Comparison of ENCODE assay signal across 27 cellular contexts in the genomic region with DNA sequence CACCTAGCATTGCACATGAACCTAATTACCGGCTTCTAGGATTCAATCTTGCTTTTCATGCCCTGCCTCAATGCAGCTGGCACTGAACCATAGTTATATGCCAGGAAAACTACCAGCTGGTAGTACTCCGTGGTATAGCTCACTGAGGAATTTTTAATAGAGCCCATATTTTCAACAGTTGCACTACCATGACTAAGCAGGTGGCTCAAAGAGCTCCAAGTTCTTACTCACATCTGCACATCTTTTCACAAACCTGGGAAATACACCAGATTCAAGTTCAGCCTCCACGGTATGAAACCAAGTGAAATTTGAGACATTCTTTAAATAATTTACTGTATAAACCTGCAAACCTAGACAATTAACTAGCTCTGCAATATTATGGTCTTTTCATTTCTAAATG.
DNase-seq lines count a peak whose midpoint lies in the region; ATAC-seq and TF ChIP-seq lines count a peak whose summit lies in the region.
"Had no signal": no experiment of that assay in that cellular context is flagged by ENCODE, and none has a peak within 500 bp of the region (broad histone marks: within the 10 kb centered on the region; RNA-seq: fewer than 3 reads in every experiment).

No MANE protein-coding gene starts in this region.

- H4K20me1 ChIP-seq in GM23248 (ENCODE audit: insufficient read depth) = no peaks in the 10 kb centered on the region

- no peak overlapping the region for H3K4me2 ChIP-seq in GM23248 (ENCODE audit: unreplicated experiment)

- H3K27me3 ChIP-seq in GM23248 (replicated peaks; ENCODE audit: insufficient read depth) (peaks cover 6% of the 10 kb centered on the region; the same call in 1 of the 2 replicates), body of pancreas (no peaks in the 10 kb centered on the region)
- H3K27me3 ChIP-seq: suprapubic skin, uterus had no signal

- H3K27ac ChIP-seq in GM23248 = no peak overlapping the region
- H3K27ac ChIP-seq in body of pancreas = no peak overlapping the region
- H3K27ac ChIP-seq: lower lobe of right lung, suprapubic skin, uterus had no signal

- in situ Hi-C loops in GM23248 (cut with MboI) = no loop called here
- in situ Hi-C loops in G401 (cut with HindIII; ENCODE audit: low sequenced_read_pairs) = no loop called here

- no peak overlapping the region for H3K4me3 ChIP-seq in GM23248
- no peak overlapping the region for H3K4me3 ChIP-seq in epithelial cell of esophagus (ENCODE audit: low read length)
- H3K4me3 ChIP-seq in body of pancreas = no peak overlapping the region
- H3K4me3 ChIP-seq: lower lobe of right lung, suprapubic skin, uterus had no signal

- H3K9ac ChIP-seq in GM23248 = no peak overlapping the region

- H3K9me3 ChIP-seq in GM23248 (ENCODE audit: low read depth) (no peaks in the 10 kb centered on the region), body of pancreas (no peaks in the 10 kb centered on the region)
- H3K9me3 ChIP-seq: lower lobe of right lung, suprapubic skin, uterus had no signal

- no peaks in the 10 kb centered on the region for H3K4me1 ChIP-seq in GM23248 (ENCODE audit: insufficient read depth)
- no peaks in the 10 kb centered on the region for H3K4me1 ChIP-seq in body of pancreas
- H3K4me1 ChIP-seq: lower lobe of right lung, suprapubic skin, uterus had no signal

- TF ChIP-seq POLR2A in body of pancreas (IDR thresholded peaks at IDR 0.05) = no peak

- WGBS in GM23248 (ENCODE audit: low coverage in 1 of 2, low lambda C conversion rate in 2 of 2, missing lambda C conversion rate in 2 of 2), 2 experiments = 11 to 13% methylated on average over 3 of the region's 3 CpGs
- WGBS in body of pancreas, 2 donors = 29% methylated on average over 3 of the region's 3 CpGs

- H3K79me2 ChIP-seq in GM23248 (ENCODE audit: insufficient read depth) = no peaks in the 10 kb centered on the region

- ATAC-seq in GM18867 (IDR thresholded peaks at IDR 0.05; ENCODE audit: unreplicated experiment) = no peak
- ATAC-seq in body of pancreas = no peak
- ATAC-seq: activated T-cell treated with anti-CD3 and anti-CD28 coated beads, Interleukin-2, amount 50 U/mL, for 72 hours; lower lobe of right lung; PC-3; stimulated activated effector memory CD8-positive, alpha-beta T cell treated with anti-CD3 and anti-CD28 coated beads, Interleukin-12 subunit alpha, Interleukin-12 subunit beta, amount 100 ng/mL, for 72 hours had no signal

- 0 out of 2 replicates have a peak, but pooled peaks cover 4% of the 10 kb centered on the region for H3F3A ChIP-seq in GM23248 (ENCODE audit: insufficient read depth)

- peak; percentile 14 for DNase-seq in A172 (ENCODE audit: low spot score)
- peak; percentile 36 for DNase-seq in GM23248
- DNase-seq in NCI-H1694 (lab: John Stamatoyannopoulos, UW) = peak; percentile 35
- peak; percentile 2 for DNase-seq in epithelial cell of esophagus (ENCODE audit: low read depth)
- no peak for DNase-seq in body of pancreas
- DNase-seq in Kasumi-1 (lab: John Stamatoyannopoulos, UW) = no peak
- DNase-seq in G401 (ENCODE audit: low spot score) = no peak
- DNase-seq: activated CD4-positive, alpha-beta T cell treated with anti-CD3 and anti-CD28 coated beads for 48 hours; activated naive CD4-positive, alpha-beta T cell treated with anti-CD3 and anti-CD28 coated beads for 36 hours; activated T-cell treated with anti-CD3 and anti-CD28 coated beads, Interleukin-2, amount 50 U/mL, for 72 hours; effector CD4-positive, alpha-beta T cell; erythroblast; HFFc6; kidney; lower lobe of right lung; NCI-H1436 treated with DMSO at 0.1 percent for 48 hours; NCI-H2227 treated with DMSO at 0.1 percent for 48 hours; NCI-H82; PC-3; SHP77 treated with DMSO at 0.1 percent for 48 hours; small intestine; stimulated activated CD4-positive, alpha-beta T cell treated with anti-CD3 and anti-CD28 coated beads, Interleukin-2, amount 100 ng/mL, for 24 hours; T-helper 1 cell; uterus had no signal

- no peak for TF ChIP-seq CTCF in epithelial cell of esophagus (IDR thresholded peaks at IDR 0.05; ENCODE audit: insufficient read depth, low read depth, low read length, missing control alignments)
- no peak for TF ChIP-seq CTCF in body of pancreas (IDR thresholded peaks at IDR 0.05)

- no peak overlapping the region for H2AFZ ChIP-seq in GM23248

- H3K36me3 ChIP-seq in GM23248 (ENCODE audit: low read depth) = no peaks in the 10 kb centered on the region
- H3K36me3 ChIP-seq in body of pancreas (replicated peaks in 1 of 2; ENCODE audit: insufficient read depth in 1 of 2, low read depth in 2 of 2) = no peaks in the 10 kb centered on the region
- H3K36me3 ChIP-seq: lower lobe of right lung, suprapubic skin, uterus had no signal

- no peaks in the 10 kb centered on the region for H3K9me2 ChIP-seq in GM23248 (ENCODE audit: insufficient read depth)

- intact Hi-C loops in body of pancreas (cut with DNase I) = no loop called here

Comparison
In these comparisons a context has a peak if more than half of its experiments do, and no peak if none do; other contexts are left out.
1. DNase-seq: peak in A172 (single experiment), GM23248 (single experiment), NCI-H1694 (single experiment) and epithelial cell of esophagus (single experiment); none in body of pancreas (0 of 4), Kasumi-1 (0 of 2) and G401 (single experiment).